In genomic region chr21:15127437-15127836, GRCh38 we compare ENCODE assay signal across 9 cellular contexts.
"Had no signal": no experiment of that assay in that cellular context is flagged by ENCODE, and none has a peak within 500 bp of the region (broad histone marks: within the 10 kb centered on the region; RNA-seq: fewer than 3 reads in every experiment).

No MANE protein-coding gene starts in this region.

- FAIRE-seq: H1, H54, HTR-8/SVneo, K562 had no signal

- H2AFZ ChIP-seq: GM23338 had no signal

- H3K4me3 ChIP-seq: GM23338, K562 had no signal

- H3K4me2 ChIP-seq: GM23338 had no signal

- ATAC-seq: GM23338, K562 had no signal

- DNase-seq: H9, HCEC 1CT, IMR-90, KG1 had no signal
